In the genomic region with DNA sequence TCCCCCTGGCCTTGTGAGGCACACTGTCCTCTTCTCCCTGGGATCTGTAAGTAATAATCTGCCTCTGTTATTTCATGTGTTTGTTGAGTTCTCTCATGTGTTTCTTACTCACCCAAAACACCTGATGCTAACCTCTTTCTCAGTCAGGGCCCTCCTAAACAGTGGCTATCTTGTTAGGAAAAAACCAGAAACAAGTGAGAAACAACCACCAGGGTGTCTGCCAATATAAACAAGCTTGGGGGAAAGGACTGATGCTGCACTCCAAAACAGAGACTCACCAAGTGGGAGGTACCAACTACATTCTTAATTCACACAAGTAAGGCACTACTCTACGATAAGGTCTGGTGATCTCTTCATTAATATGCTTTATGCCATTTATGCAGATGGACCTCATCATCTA, we compare ENCODE assay signal across 18 cellular contexts.
DNase-seq lines count a peak whose midpoint lies in the region; TF ChIP-seq lines count a peak whose summit lies in the region.
"Had no signal": no experiment of that assay in that cellular context is flagged by ENCODE, and none has a peak within 500 bp of the region (broad histone marks: within the 10 kb centered on the region; RNA-seq: fewer than 3 reads in every experiment).

No MANE protein-coding gene starts in this region.

- no peak overlapping the region for H3K4me3 Mint-ChIP-seq in activated naive CD8-positive, alpha-beta T cell treated with anti-CD3 and anti-CD28 coated beads for 36 hours
- H3K4me3 Mint-ChIP-seq: B cell; stimulated activated memory B cell treated with anti-CD40 and anti-IgM and Interleukin-4, amounts not matched to agents 10 μg/mL and 1 μg/mL and 100 μg/mL, for 72 hours had no signal

- H3K27me3 ChIP-seq in adipocyte (replicated peaks; ENCODE audit: control insufficient read depth, insufficient read depth, low read length) (no peaks in the 10 kb centered on the region), MG63 (no peaks in the 10 kb centered on the region)
- H3K27me3 ChIP-seq: cardiac muscle cell, heart left ventricle, right atrium auricular region had no signal

- no peak overlapping the region for H3K9ac ChIP-seq in adipocyte (ENCODE audit: low read length)
- H3K9ac ChIP-seq: SK-N-SH had no signal

- peak; percentile 29 for DNase-seq in EL
- peak; percentile 12 for DNase-seq in adipocyte (ENCODE audit: low read depth)
- peak; percentile 58 for DNase-seq in fibroblast of mammary gland (ENCODE audit: low read depth)
- DNase-seq in skeletal muscle cell (ENCODE audit: low read depth) = peak; percentile 21
- DNase-seq in NCI-H1436 treated with DMSO at 0.1 percent for 48 hours (lab: John Stamatoyannopoulos, UW) = no peak
- no peak for DNase-seq in activated naive CD8-positive, alpha-beta T cell treated with anti-CD3 and anti-CD28 coated beads for 36 hours
- DNase-seq in MG63 = no peak
- DNase-seq: heart left ventricle, lower lobe of right lung, NCI-H187 treated with DMSO at 0.1 percent for 48 hours, SK-N-SH, T-helper 9 cell had no signal

- H3K36me3 ChIP-seq in adipocyte (ENCODE audit: control insufficient read depth, insufficient read depth, low read length, severe bottlenecking) (no peaks in the 10 kb centered on the region), MG63 (no peaks in the 10 kb centered on the region)
- H3K36me3 ChIP-seq: cardiac muscle cell, heart left ventricle, lower lobe of right lung, right atrium auricular region, thoracic aorta had no signal

- no peaks in the 10 kb centered on the region for H3K9me3 ChIP-seq in adipocyte (ENCODE audit: control insufficient read depth, low read length)
- no peaks in the 10 kb centered on the region for H3K9me3 ChIP-seq in MG63
- H3K9me3 ChIP-seq: heart left ventricle, lower lobe of right lung, right atrium auricular region, SK-N-SH, thoracic aorta had no signal

- no peaks in the 10 kb centered on the region for H3K9me3 Mint-ChIP-seq in activated naive CD8-positive, alpha-beta T cell treated with anti-CD3 and anti-CD28 coated beads for 36 hours

- TF ChIP-seq CTCF in fibroblast of mammary gland (conservative IDR thresholded peaks at IDR 0.05; ENCODE audit: control insufficient read depth, insufficient read depth, low read depth, low read length) = no peak

- H3K4me3 ChIP-seq in adipocyte (ENCODE audit: low read length) (no peak overlapping the region), fibroblast of mammary gland (ENCODE audit: control insufficient read depth, low read depth, low read length) (no peak overlapping the region), skeletal muscle cell (ENCODE audit: low read depth, low read length) (no peak overlapping the region), MG63 (no peak overlapping the region)
- H3K4me3 ChIP-seq: cardiac muscle cell, heart left ventricle, lower lobe of right lung, right atrium auricular region, thoracic aorta had no signal

- no peak overlapping the region for H3K27ac Mint-ChIP-seq in activated naive CD8-positive, alpha-beta T cell treated with anti-CD3 and anti-CD28 coated beads for 36 hours
- H3K27ac Mint-ChIP-seq: activated naive CD4-positive, alpha-beta T cell treated with anti-CD3 and anti-CD28 coated beads, Interleukin-2, amount 50 U/mL, for 72 hours; B cell; stimulated activated memory B cell treated with anti-CD40 and anti-IgM and Interleukin-4, amounts not matched to agents 10 μg/mL and 1 μg/mL and 100 μg/mL, for 72 hours had no signal

- no peaks in the 10 kb centered on the region for H3K36me3 Mint-ChIP-seq in activated naive CD8-positive, alpha-beta T cell treated with anti-CD3 and anti-CD28 coated beads for 36 hours
- H3K36me3 Mint-ChIP-seq: activated naive CD4-positive, alpha-beta T cell treated with anti-CD3 and anti-CD28 coated beads, Interleukin-2, amount 50 U/mL, for 72 hours; stimulated activated memory B cell treated with anti-CD40 and anti-IgM and Interleukin-4, amounts not matched to agents 10 μg/mL and 1 μg/mL and 100 μg/mL, for 72 hours had no signal

- no peaks in the 10 kb centered on the region for H3K27me3 Mint-ChIP-seq in activated naive CD8-positive, alpha-beta T cell treated with anti-CD3 and anti-CD28 coated beads for 36 hours
- H3K27me3 Mint-ChIP-seq: B cell; stimulated activated memory B cell treated with anti-CD40 and anti-IgM and Interleukin-4, amounts not matched to agents 10 μg/mL and 1 μg/mL and 100 μg/mL, for 72 hours had no signal

- H3K4me1 Mint-ChIP-seq in activated naive CD8-positive, alpha-beta T cell treated with anti-CD3 and anti-CD28 coated beads for 36 hours = no peaks in the 10 kb centered on the region
- H3K4me1 Mint-ChIP-seq: B cell; stimulated activated memory B cell treated with anti-CD40 and anti-IgM and Interleukin-4, amounts not matched to agents 10 μg/mL and 1 μg/mL and 100 μg/mL, for 72 hours had no signal

- peaks cover 3% of the 10 kb centered on the region for H3K4me1 ChIP-seq in adipocyte (ENCODE audit: control insufficient read depth, insufficient read depth, low read length)
- H3K4me1 ChIP-seq: heart left ventricle, lower lobe of right lung, right atrium auricular region had no signal

Comparison
In these comparisons a context has a peak if more than half of its experiments do, and no peak if none do; other contexts are left out.
1. DNase-seq: peak in EL (single experiment), adipocyte (single experiment), fibroblast of mammary gland (single experiment) and skeletal muscle cell (single experiment); none in NCI-H1436 treated with DMSO at 0.1 percent for 48 hours (single experiment), activated naive CD8-positive, alpha-beta T cell treated with anti-CD3 and anti-CD28 coated beads for 36 hours (single experiment) and MG63 (single experiment).